In genomic region chr18:39773656-39774055, GRCh38 we compare ENCODE assay signal across 22 cellular contexts.
A peak's percentile ranks its signal among the peaks of the same experiment; 100 is the strongest.
DNase-seq lines count a peak whose midpoint lies in the region; ATAC-seq and TF ChIP-seq lines count a peak whose summit lies in the region.
"Had no signal": no experiment of that assay in that cellular context is flagged by ENCODE, and none has a peak within 500 bp of the region (broad histone marks: within the 10 kb centered on the region; RNA-seq: fewer than 3 reads in every experiment).

No MANE protein-coding gene starts in this region.

- no peak overlapping the region for H3K27ac Mint-ChIP-seq in activated T-cell treated with anti-CD3 and anti-CD28 coated beads, Interleukin-2, amount 50 U/mL, for 72 hours
- H3K27ac Mint-ChIP-seq: CD8-positive, alpha-beta memory T cell had no signal

- peak overlapping the region; percentile 35 for H2BK12ac ChIP-seq in neuronal stem cell (ENCODE audit: low read length)

- no peaks in the 10 kb centered on the region for H3K36me3 Mint-ChIP-seq in activated T-cell treated with anti-CD3 and anti-CD28 coated beads, Interleukin-2, amount 50 U/mL, for 72 hours (ENCODE audit: insufficient read depth in 2 of 2)
- H3K36me3 Mint-ChIP-seq: CD8-positive, alpha-beta memory T cell had no signal

- H3K27me3 ChIP-seq in GM23248 (replicated peaks; ENCODE audit: insufficient read depth) (no peaks in the 10 kb centered on the region), fibroblast of lung (ENCODE audit: control insufficient read depth, insufficient read depth, low read length) (no peaks in the 10 kb centered on the region), neuronal stem cell (ENCODE audit: control insufficient read depth in 3 of 3, insufficient read depth in 3 of 3, low read depth in 1 of 3, low read length in 3 of 3) (no peaks in the 10 kb centered on the region)

- H3K4me2 ChIP-seq in GM23248 (ENCODE audit: unreplicated experiment) (no peak overlapping the region), fibroblast of lung (ENCODE audit: extremely low read depth, insufficient read depth, low read length) (no peak overlapping the region), neuronal stem cell (ENCODE audit: insufficient read depth, low read length, poor library complexity, severe bottlenecking) (no peak overlapping the region)

- no peak overlapping the region for H2BK5ac ChIP-seq in neuronal stem cell (ENCODE audit: low read length)

- no peaks in the 10 kb centered on the region for H3K4me1 Mint-ChIP-seq in activated T-cell treated with anti-CD3 and anti-CD28 coated beads, Interleukin-2, amount 50 U/mL, for 72 hours (ENCODE audit: low read depth)
- H3K4me1 Mint-ChIP-seq: CD8-positive, alpha-beta memory T cell had no signal

- no peaks in the 10 kb centered on the region for H3K9me2 ChIP-seq in GM23248 (ENCODE audit: insufficient read depth)

- no peak for TF ChIP-seq CTCF in fibroblast of lung (conservative IDR thresholded peaks at IDR 0.05 in 1 of 2, IDR thresholded peaks at IDR 0.05 in 1 of 2; ENCODE audit: low read depth in 1 of 2, low read length in 2 of 2)

- H4K20me1 ChIP-seq in GM23248 (ENCODE audit: insufficient read depth) (no peaks in the 10 kb centered on the region), fibroblast of lung (ENCODE audit: control insufficient read depth, extremely low read depth, insufficient read depth, low read length) (no peaks in the 10 kb centered on the region)

- H3K4me3 Mint-ChIP-seq in activated T-cell treated with anti-CD3 and anti-CD28 coated beads, Interleukin-2, amount 50 U/mL, for 72 hours: no peak overlapping the region
- H3K4me3 Mint-ChIP-seq: CD8-positive, alpha-beta memory T cell had no signal

- no peak overlapping the region for H4K91ac ChIP-seq in neuronal stem cell (ENCODE audit: low read depth, low read length, poor library complexity)

- no peak overlapping the region for H3K18ac ChIP-seq in neuronal stem cell (ENCODE audit: low read length)

- 90 to 94% methylated on average over 2 of the region's 2 CpGs for WGBS in GM23248 (ENCODE audit: low coverage in 1 of 2, low lambda C conversion rate in 2 of 2, missing lambda C conversion rate in 2 of 2), 2 experiments
- no CpG with 5 or more reads among the region's 2 CpGs for WGBS in neuronal stem cell (ENCODE audit: extremely low coverage in 2 of 2, insufficient read length in 2 of 2, insufficient replicate concordance in 1 of 2), 2 donors

- H2AFZ ChIP-seq in GM23248: no peak overlapping the region
- H2AFZ ChIP-seq in fibroblast of lung (ENCODE audit: low read length): no peak overlapping the region
- no peak overlapping the region for H2AFZ ChIP-seq in neuronal stem cell (ENCODE audit: low read length)

- H3K9me3 ChIP-seq in GM23248 (ENCODE audit: low read depth) (no peaks in the 10 kb centered on the region), fibroblast of lung (ENCODE audit: control insufficient read depth, insufficient read depth, low read depth, low read length) (no peaks in the 10 kb centered on the region), neuronal stem cell (replicated peaks in 1 of 2; ENCODE audit: control insufficient read depth in 2 of 2, insufficient read depth in 1 of 2, low read depth in 1 of 2, low read length in 2 of 2) (peaks cover 0 to 5% of the 10 kb centered on the region in 2 donors)

- peaks cover 11% of the 10 kb centered on the region for H3F3A ChIP-seq in GM23248 (ENCODE audit: insufficient read depth)

- no peak overlapping the region for H2AK5ac ChIP-seq in neuronal stem cell (ENCODE audit: low read depth, low read length)

- peaks cover 2% of the 10 kb centered on the region for H3K79me1 ChIP-seq in neuronal stem cell (ENCODE audit: low read depth, low read length)

- no peak overlapping the region for H3K4me3 ChIP-seq in GM23248
- H3K4me3 ChIP-seq in fibroblast of lung (replicated peaks in 1 of 4; ENCODE audit: control extremely low read depth in 1 of 4, insufficient read depth in 1 of 4, low read depth in 3 of 4, low read length in 4 of 4): no peak overlapping the region
- H3K4me3 ChIP-seq in neuronal stem cell (ENCODE audit: low read length in 2 of 2): no peak overlapping the region

- peak overlapping the region; percentile 77 for H2BK15ac ChIP-seq in neuronal stem cell (ENCODE audit: low read length)

- H3K79me2 ChIP-seq in GM23248 (ENCODE audit: insufficient read depth) (no peaks in the 10 kb centered on the region), fibroblast of lung (ENCODE audit: control insufficient read depth, insufficient read depth, low read length) (no peaks in the 10 kb centered on the region)

- H3K9ac ChIP-seq in GM23248 (no peak overlapping the region), fibroblast of lung (ENCODE audit: insufficient read depth, low read length) (no peak overlapping the region), neuronal stem cell (ENCODE audit: low read depth, low read length, poor library complexity) (no peak overlapping the region)

- no peak overlapping the region for H2BK120ac ChIP-seq in neuronal stem cell (ENCODE audit: low read depth, low read length)

- no peak overlapping the region for H4K8ac ChIP-seq in neuronal stem cell (ENCODE audit: low read depth, low read length)

- peak; percentile 8 for DNase-seq in GM23248
- peak; percentile 25 for DNase-seq in T1000 (lab: John Stamatoyannopoulos, UW)
- DNase-seq in fibroblast of lung (ENCODE audit: low read depth in 2 of 2): peak; percentile 31 to 54
- no peak for DNase-seq in neuronal stem cell (ENCODE audit: low spot score)
- DNase-seq in globus pallidus (ENCODE audit: low spot score): no peak
- no peak for DNase-seq in activated T-cell treated with anti-CD3 and anti-CD28 coated beads, Interleukin-2, amount 50 U/mL, for 72 hours
- DNase-seq: Calu3; CD8-positive, alpha-beta memory T cell; DMS153; Kasumi-1; MM.1S; NCI-H1048; NCI-H1417 treated with DMSO at 0.1 percent for 48 hours; NCI-H187; NCI-H446; NCI-H526 treated with DMSO at 0.1 percent for 48 hours; PC-3; Right ventricle myocardium superior had no signal

- no peak overlapping the region for H3K23ac ChIP-seq in neuronal stem cell (ENCODE audit: low read depth, low read length, poor library complexity)

- H3K14ac ChIP-seq in neuronal stem cell (ENCODE audit: low read length): no peak overlapping the region

- H3K4me1 ChIP-seq in GM23248 (ENCODE audit: insufficient read depth) (peaks cover 5% of the 10 kb centered on the region; the same call in 1 of the 2 replicates), fibroblast of lung (ENCODE audit: control insufficient read depth, extremely low read depth, insufficient read depth, low read length) (no peaks in the 10 kb centered on the region), neuronal stem cell (ENCODE audit: control insufficient read depth in 2 of 2, insufficient read depth in 1 of 2, low read depth in 1 of 2, low read length in 2 of 2) (peaks cover 8 to 11% of the 10 kb centered on the region in 2 donors)

- no peaks in the 10 kb centered on the region for H3K27me3 Mint-ChIP-seq in activated T-cell treated with anti-CD3 and anti-CD28 coated beads, Interleukin-2, amount 50 U/mL, for 72 hours (ENCODE audit: low read depth)
- H3K27me3 Mint-ChIP-seq: CD8-positive, alpha-beta memory T cell had no signal

- in situ Hi-C loops in GM23248 (cut with MboI): no loop called here

- no peak overlapping the region for H3K4ac ChIP-seq in neuronal stem cell (ENCODE audit: low read length)

- no peak for ATAC-seq in HG03045 (IDR thresholded peaks at IDR 0.05; ENCODE audit: unreplicated experiment)
- no peak for ATAC-seq in activated T-cell treated with anti-CD3 and anti-CD28 coated beads, Interleukin-2, amount 50 U/mL, for 72 hours (replicated peaks in 1 of 2)
- ATAC-seq in HG03108 (IDR thresholded peaks at IDR 0.05; ENCODE audit: unreplicated experiment): no peak
- ATAC-seq: HCT116, PC-3 had no signal

- H3K9me3 Mint-ChIP-seq in activated T-cell treated with anti-CD3 and anti-CD28 coated beads, Interleukin-2, amount 50 U/mL, for 72 hours: peaks cover 8 to 11% of the 10 kb centered on the region in 2 donors

- no peak overlapping the region for H3K27ac ChIP-seq in GM23248
- H3K27ac ChIP-seq in fibroblast of lung (ENCODE audit: insufficient read depth, low read length): no peak overlapping the region
- no peak overlapping the region for H3K27ac ChIP-seq in neuronal stem cell (replicated peaks; ENCODE audit: low read length)
- H3K27ac ChIP-seq: C4-2B had no signal

- no peaks in the 10 kb centered on the region for H3K36me3 ChIP-seq in GM23248 (ENCODE audit: low read depth)
- H3K36me3 ChIP-seq in fibroblast of lung (ENCODE audit: control insufficient read depth, insufficient read depth, low read length): no peaks in the 10 kb centered on the region
- H3K36me3 ChIP-seq in neuronal stem cell (replicated peaks in 1 of 2; ENCODE audit: control insufficient read depth in 2 of 2, insufficient read depth in 2 of 2, low read length in 2 of 2): peaks cover 0 to 2% of the 10 kb centered on the region in 2 donors

Comparison
In these comparisons a context has a peak if more than half of its experiments do, and no peak if none do; other contexts are left out.
1. DNase-seq: peak in GM23248 (single experiment), T1000 (single experiment) and fibroblast of lung (2 of 2); none in neuronal stem cell (single experiment), globus pallidus (single experiment) and activated T-cell treated with anti-CD3 and anti-CD28 coated beads, Interleukin-2, amount 50 U/mL, for 72 hours (0 of 2).